In genomic region chr13:85610024-85610423, GRCh38 we compare ENCODE assay signal across 29 cellular contexts.
"Had no signal": no experiment of that assay in that cellular context is flagged by ENCODE, and none has a peak within 500 bp of the region (broad histone marks: within the 10 kb centered on the region; RNA-seq: fewer than 3 reads in every experiment).

No MANE protein-coding gene starts in this region.

- H3K4me3 ChIP-seq: adrenal gland, body of pancreas, esophagus muscularis mucosa, gastroesophageal sphincter, heart right ventricle had no signal

- DNase-seq: activated CD4-positive, alpha-beta memory T cell treated with anti-CD3 and anti-CD28 coated beads, Interleukin-2, amount 10 ng/mL, durations not matched to agents 7 days and 5 days; activated CD4-positive, alpha-beta T cell treated with anti-CD3 and anti-CD28 coated beads for 1 hour; activated CD4-positive, alpha-beta T cell treated with anti-CD3 and anti-CD28 coated beads for 4 hours; activated CD4-positive, alpha-beta T cell treated with anti-CD3 and anti-CD28 coated beads, Interleukin-2, amount 10 ng/mL, durations not matched to agents 7 days and 5 days; activated CD4-positive, alpha-beta T cell treated with anti-CD3 and anti-CD28 coated beads, Interleukin-2, amount 50 U/mL, for 4 hours; activated CD8-positive, alpha-beta memory T cell treated with anti-CD3 and anti-CD28 coated beads for 24 hours; activated effector memory CD4-positive, alpha-beta T cell treated with Interleukin-2 at 50 U/mL for 16 hours; activated gamma-delta T cell treated with Interleukin-2 at 50 U/mL for 16 hours; activated naive CD4-positive, alpha-beta T cell treated with anti-CD3 and anti-CD28 coated beads, Interleukin-2, amount 50 U/mL, for 16 hours; activated naive CD4-positive, alpha-beta T cell treated with Interleukin-2 at 50 U/mL for 16 hours; activated T-cell treated with anti-CD3 and anti-CD28 coated beads, Interleukin-2, amount 50 U/mL, for 4 hours; adrenal gland; amygdala; aorta; body of pancreas; caudate nucleus; cortex of kidney; dermis blood vessel endothelial cell; effector CD4-positive, alpha-beta T cell; effector memory CD8-positive, alpha-beta T cell; erythroblast; foreskin melanocyte; heart right ventricle; T-helper 2 cell had no signal

- ATAC-seq: activated T-cell treated with anti-CD3 and anti-CD28 coated beads, Interleukin-2, amount 50 U/mL, for 4 hours; activated T-helper 17 cell treated with anti-CD3 and anti-CD28 coated beads, Interleukin-2, amount 50 U/mL, for 72 hours; body of pancreas; effector memory CD8-positive, alpha-beta T cell; gastroesophageal sphincter; heart right ventricle; WTC11 had no signal

- H3K27me3 ChIP-seq: adrenal gland, body of pancreas, esophagus muscularis mucosa, gastroesophageal sphincter, heart right ventricle had no signal

- H3K27ac ChIP-seq: adrenal gland, body of pancreas, esophagus muscularis mucosa, gastroesophageal sphincter, heart right ventricle, VCaP had no signal

- H3K4me1 ChIP-seq: adrenal gland, body of pancreas, esophagus muscularis mucosa, gastroesophageal sphincter, heart right ventricle had no signal

- H3K9me3 ChIP-seq: adrenal gland, body of pancreas, esophagus muscularis mucosa, gastroesophageal sphincter had no signal

- H3K36me3 ChIP-seq: adrenal gland, esophagus muscularis mucosa, gastroesophageal sphincter, heart right ventricle had no signal
